Comparison of ENCODE assay signal across 8 cellular contexts in genomic region chrX:32246675-32247074, GRCh38.
DNase-seq lines count a peak whose midpoint lies in the region; ATAC-seq and TF ChIP-seq lines count a peak whose summit lies in the region.
"Not testable (repeated sequence)": the region's sequence is repeated elsewhere in the genome, so short reads cannot be mapped to it uniquely, and the experiment has no call there.

No MANE protein-coding gene starts in this region.

- H3K36me3 ChIP-seq in SK-N-MC (ENCODE audit: insufficient read depth, low read length) = not testable (repeated sequence)

- H3K9ac ChIP-seq in SK-N-MC (ENCODE audit: insufficient read length) = not testable (repeated sequence)

- TF ChIP-seq CTCF in choroid plexus epithelial cell (conservative IDR thresholded peaks at IDR 0.05; ENCODE audit: low read depth, low read length) (peak; percentile 26), progenitor cell of endocrine pancreas (IDR thresholded peaks at IDR 0.05; ENCODE audit: unreplicated experiment) (peak; percentile 11)

- not testable (repeated sequence) for H3K9me3 ChIP-seq in SK-N-MC (ENCODE audit: low read depth, low read length)

- H3K27me3 Mint-ChIP-seq in progenitor cell of endocrine pancreas = not testable (repeated sequence)

- DNase-seq in Ammon's horn (ENCODE audit: low spot score) = peak; percentile 6
- DNase-seq in NCI-H1694 (lab: John Stamatoyannopoulos, UW) = peak; percentile 1
- DNase-seq in SK-N-MC (ENCODE audit: low read depth, low spot score) = peak; percentile 2
- DNase-seq in choroid plexus epithelial cell (ENCODE audit: low read depth) = peak; percentile 26
- DNase-seq in inferior parietal cortex (ENCODE audit: extremely low spot score) = peak; percentile 22
- DNase-seq in progenitor cell of endocrine pancreas (ENCODE audit: low spot score, unreplicated experiment) = not testable (repeated sequence)

- H3K27ac Mint-ChIP-seq in progenitor cell of endocrine pancreas = not testable (repeated sequence)

- not testable (repeated sequence) for H3K36me3 Mint-ChIP-seq in progenitor cell of endocrine pancreas (ENCODE audit: insufficient read depth)

- not testable (repeated sequence) for H3K4me3 ChIP-seq in SK-N-MC; choroid plexus epithelial cell (ENCODE audit: low read depth, low read length)

- not testable (repeated sequence) for H3K27ac ChIP-seq in SK-N-MC

- ATAC-seq in GM18502 (IDR thresholded peaks at IDR 0.05; ENCODE audit: poor library complexity, unreplicated experiment) (peak; percentile 47), HG02798 (IDR thresholded peaks at IDR 0.05; ENCODE audit: poor library complexity, unreplicated experiment) (peak; percentile 37)

- H3K4me3 Mint-ChIP-seq in progenitor cell of endocrine pancreas (ENCODE audit: low read depth) = not testable (repeated sequence)

- not testable (repeated sequence) for H3K4me1 Mint-ChIP-seq in progenitor cell of endocrine pancreas (ENCODE audit: low read depth)

- not testable (repeated sequence) for H3K9me3 Mint-ChIP-seq in progenitor cell of endocrine pancreas (ENCODE audit: low read depth)
